ENCODE assay signal across 32 cellular contexts in the genomic region with DNA sequence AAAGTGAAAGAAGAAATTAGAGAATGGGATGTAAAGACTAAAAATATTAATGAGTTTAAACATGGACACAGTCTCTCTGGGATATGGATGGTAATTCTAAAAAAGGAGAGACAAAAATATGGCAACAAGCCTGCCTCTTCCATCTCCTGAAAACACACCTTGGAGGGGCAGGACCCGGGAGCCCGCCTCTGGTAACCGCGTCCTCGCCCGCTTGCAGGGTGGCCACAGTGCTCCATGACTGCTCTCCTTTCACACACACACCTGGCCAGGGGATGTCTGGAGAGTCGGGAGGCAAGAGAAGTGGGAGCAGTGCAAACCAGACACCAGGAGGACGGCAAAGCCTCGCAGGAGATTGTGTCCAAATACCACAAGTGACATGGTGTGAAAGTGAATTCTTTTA.
"Had no signal": no experiment of that assay in that cellular context is flagged by ENCODE, and none has a peak within 500 bp of the region (broad histone marks: within the 10 kb centered on the region; RNA-seq: fewer than 3 reads in every experiment).

No MANE protein-coding gene starts in this region.

- H3K4me1 ChIP-seq: gastrocnemius medialis had no signal

- H3K9me3 ChIP-seq: esophagus muscularis mucosa, gastrocnemius medialis had no signal

- H3K36me3 ChIP-seq: brain microvascular endothelial cell, WERI-Rb-1 had no signal

- H3K4me3 Mint-ChIP-seq: activated CD4-positive, alpha-beta memory T cell treated with anti-CD3 and anti-CD28 coated beads for 36 hours; activated CD4-positive, alpha-beta T cell treated with anti-CD3 and anti-CD28 coated beads for 36 hours; activated CD4-positive, alpha-beta T cell treated with anti-CD3 and anti-CD28 coated beads, Interleukin-2, amount 10 ng/mL, durations not matched to agents 24 days and 14 days; activated CD8-positive, alpha-beta memory T cell treated with anti-CD3 and anti-CD28 coated beads, Interleukin-2, amount 10 ng/mL, durations not matched to agents 7 days and 5 days; activated CD8-positive, alpha-beta T cell treated with anti-CD3 and anti-CD28 coated beads, Interleukin-2, amount 10 ng/mL, durations not matched to agents 7 days and 5 days; activated naive CD4-positive, alpha-beta T cell treated with anti-CD3 and anti-CD28 coated beads for 36 hours; activated naive CD8-positive, alpha-beta T cell treated with anti-CD3 and anti-CD28 coated beads, Interleukin-2, amount 10 ng/mL, durations not matched to agents 7 days and 5 days; activated T-helper 1 cell treated with anti-CD3 and anti-CD28 coated beads, Interleukin-12 subunit alpha, Interleukin-12 subunit beta, Interleukin-2, Interleukin-4 antibody, amounts not matched to agents 30 ng/mL and 10 ng/mL and 1 ng/mL, durations not matched to agents 14 hours and 24 hours and 36 hours; central memory CD8-positive, alpha-beta T cell; effector memory CD8-positive, alpha-beta T cell; T-helper 17 cell; T-helper 2 cell treated with Interferon-gamma antibody and Interleukin-4, amounts not matched to agents 5 μg/mL and 100 μg/mL, for 36 hours had no signal

- H3K27ac Mint-ChIP-seq: activated CD4-positive, alpha-beta memory T cell treated with anti-CD3 and anti-CD28 coated beads for 36 hours; activated CD4-positive, alpha-beta T cell treated with anti-CD3 and anti-CD28 coated beads for 36 hours; activated CD4-positive, alpha-beta T cell treated with anti-CD3 and anti-CD28 coated beads, Interleukin-2, amount 10 ng/mL, durations not matched to agents 24 days and 14 days; activated CD8-positive, alpha-beta memory T cell treated with anti-CD3 and anti-CD28 coated beads, Interleukin-2, amount 10 ng/mL, durations not matched to agents 7 days and 5 days; activated CD8-positive, alpha-beta T cell treated with anti-CD3 and anti-CD28 coated beads, Interleukin-2, amount 10 ng/mL, durations not matched to agents 7 days and 5 days; activated naive CD4-positive, alpha-beta T cell treated with anti-CD3 and anti-CD28 coated beads for 36 hours; activated naive CD8-positive, alpha-beta T cell treated with anti-CD3 and anti-CD28 coated beads, Interleukin-2, amount 10 ng/mL, durations not matched to agents 7 days and 5 days; activated T-helper 2 cell treated with anti-CD3 and anti-CD28 coated beads, Interferon-gamma antibody, Interleukin-2, Interleukin-4, amounts not matched to agents 10 μg/mL and 5 μg/mL and 100 μg/mL, durations not matched to agents 14 hours and 24 hours and 36 hours; effector memory CD8-positive, alpha-beta T cell; T-helper 17 cell; T-helper 2 cell treated with Interferon-gamma antibody and Interleukin-4, amounts not matched to agents 5 μg/mL and 100 μg/mL, for 36 hours had no signal

- H3K27ac ChIP-seq: brain microvascular endothelial cell, esophagus muscularis mucosa, foreskin keratinocyte, gastrocnemius medialis, WERI-Rb-1 had no signal

- H3K4me1 Mint-ChIP-seq: activated CD4-positive, alpha-beta T cell treated with anti-CD3 and anti-CD28 coated beads for 36 hours; activated CD4-positive, alpha-beta T cell treated with anti-CD3 and anti-CD28 coated beads, Interleukin-2, amount 10 ng/mL, durations not matched to agents 24 days and 14 days had no signal

- H3K27me3 ChIP-seq: brain microvascular endothelial cell, esophagus muscularis mucosa, foreskin keratinocyte, gastrocnemius medialis had no signal

- ATAC-seq: activated CD4-positive, alpha-beta T cell treated with anti-CD3 and anti-CD28 coated beads for 36 hours; activated CD8-positive, alpha-beta memory T cell treated with anti-CD3 and anti-CD28 coated beads, Interleukin-2, amount 10 ng/mL, durations not matched to agents 7 days and 5 days; activated CD8-positive, alpha-beta T cell treated with anti-CD3 and anti-CD28 coated beads, Interleukin-2, amount 10 ng/mL, durations not matched to agents 7 days and 5 days; activated naive CD4-positive, alpha-beta T cell treated with anti-CD3 and anti-CD28 coated beads, Interleukin-2, amount 50 U/mL, for 72 hours; effector memory CD8-positive, alpha-beta T cell; foreskin keratinocyte; gastrocnemius medialis; T-helper 17 cell had no signal

- H3K27me3 Mint-ChIP-seq: activated CD4-positive, alpha-beta memory T cell treated with anti-CD3 and anti-CD28 coated beads for 36 hours; activated CD4-positive, alpha-beta T cell treated with anti-CD3 and anti-CD28 coated beads for 36 hours; activated CD4-positive, alpha-beta T cell treated with anti-CD3 and anti-CD28 coated beads, Interleukin-2, amount 10 ng/mL, durations not matched to agents 24 days and 14 days; activated CD8-positive, alpha-beta memory T cell treated with anti-CD3 and anti-CD28 coated beads, Interleukin-2, amount 10 ng/mL, durations not matched to agents 7 days and 5 days; central memory CD8-positive, alpha-beta T cell; effector memory CD8-positive, alpha-beta T cell; T-helper 17 cell had no signal

- H3K36me3 Mint-ChIP-seq: activated CD4-positive, alpha-beta memory T cell treated with anti-CD3 and anti-CD28 coated beads for 36 hours; activated CD8-positive, alpha-beta memory T cell treated with anti-CD3 and anti-CD28 coated beads, Interleukin-2, amount 10 ng/mL, durations not matched to agents 7 days and 5 days; activated naive CD4-positive, alpha-beta T cell treated with anti-CD3 and anti-CD28 coated beads, Interleukin-2, amount 50 U/mL, for 72 hours; activated naive CD8-positive, alpha-beta T cell treated with anti-CD3 and anti-CD28 coated beads, Interleukin-2, amount 10 ng/mL, durations not matched to agents 7 days and 5 days had no signal

- DNase-seq: activated CD4-positive, alpha-beta memory T cell treated with anti-CD3 and anti-CD28 coated beads for 36 hours; activated CD4-positive, alpha-beta T cell treated with anti-CD3 and anti-CD28 coated beads for 36 hours; activated CD4-positive, alpha-beta T cell treated with anti-CD3 and anti-CD28 coated beads, Interleukin-2, amount 10 ng/mL, durations not matched to agents 24 days and 14 days; activated CD4-positive, CD25-positive, alpha-beta regulatory T cell; activated CD4-positive, CD25-positive, alpha-beta regulatory T cell treated with anti-CD3 and anti-CD28 coated beads, Interleukin-2, amount 50 U/mL, for 72 hours; activated CD8-positive, alpha-beta memory T cell treated with anti-CD3 and anti-CD28 coated beads, Interleukin-2, amount 10 ng/mL, durations not matched to agents 7 days and 5 days; activated CD8-positive, alpha-beta memory T cell treated with anti-CD3 and anti-CD28 coated beads, Interleukin-2, amount 50 U/mL, for 4 hours; activated CD8-positive, alpha-beta T cell treated with anti-CD3 and anti-CD28 coated beads, Interleukin-2, amount 10 ng/mL, durations not matched to agents 7 days and 5 days; activated effector memory CD4-positive, alpha-beta T cell treated with anti-CD3 and anti-CD28 coated beads, Interleukin-2, amount 50 U/mL, for 16 hours; activated naive CD4-positive, alpha-beta T cell treated with anti-CD3 and anti-CD28 coated beads for 36 hours; activated naive CD8-positive, alpha-beta T cell treated with anti-CD3 and anti-CD28 coated beads, Interleukin-2, amount 10 ng/mL, durations not matched to agents 7 days and 5 days; activated T-cell treated with anti-CD3 and anti-CD28 coated beads, Interleukin-2, amount 50 U/mL, for 1 hour; activated T-cell treated with anti-CD3 and anti-CD28 coated beads, Interleukin-2, amount 50 U/mL, for 48 hours; brain microvascular endothelial cell; cortex of kidney; dermis blood vessel endothelial cell; effector CD4-positive, alpha-beta T cell; effector memory CD8-positive, alpha-beta T cell; erythroblast; foreskin keratinocyte; gastrocnemius medialis; glutamatergic neuron; T-helper 1 cell; T-helper 17 cell; T1000; WERI-Rb-1 had no signal

- H3K9me3 Mint-ChIP-seq: activated CD4-positive, alpha-beta memory T cell treated with anti-CD3 and anti-CD28 coated beads for 36 hours; activated CD4-positive, alpha-beta T cell treated with anti-CD3 and anti-CD28 coated beads, Interleukin-2, amount 10 ng/mL, durations not matched to agents 24 days and 14 days; activated naive CD4-positive, alpha-beta T cell treated with anti-CD3 and anti-CD28 coated beads for 36 hours; activated T-helper 1 cell treated with anti-CD3 and anti-CD28 coated beads, Interleukin-12 subunit alpha, Interleukin-12 subunit beta, Interleukin-2, Interleukin-4 antibody, amounts not matched to agents 30 ng/mL and 10 ng/mL and 1 ng/mL, durations not matched to agents 14 hours and 24 hours and 36 hours; activated T-helper 2 cell treated with anti-CD3 and anti-CD28 coated beads, Interferon-gamma antibody, Interleukin-2, Interleukin-4, amounts not matched to agents 10 μg/mL and 5 μg/mL and 100 μg/mL, durations not matched to agents 14 hours and 24 hours and 36 hours; central memory CD8-positive, alpha-beta T cell; effector memory CD8-positive, alpha-beta T cell; T-helper 2 cell treated with Interferon-gamma antibody and Interleukin-4, amounts not matched to agents 5 μg/mL and 100 μg/mL, for 36 hours had no signal

- H3K4me3 ChIP-seq: esophagus muscularis mucosa, gastrocnemius medialis had no signal
